ENCODE assay signal across 27 cellular contexts in genomic region chr10:109964318-109964717, GRCh38.
"Had no signal": no experiment of that assay in that cellular context is flagged by ENCODE, and none has a peak within 500 bp of the region (broad histone marks: within the 10 kb centered on the region; RNA-seq: fewer than 3 reads in every experiment).

No MANE protein-coding gene starts in this region.

- H3K4me3 Mint-ChIP-seq: activated CD4-positive, alpha-beta T cell treated with anti-CD3 and anti-CD28 coated beads for 36 hours; activated CD4-positive, alpha-beta T cell treated with anti-CD3 and anti-CD28 coated beads, Interleukin-2, amount 10 ng/mL, durations not matched to agents 7 days and 5 days; activated CD8-positive, alpha-beta T cell treated with anti-CD3 and anti-CD28 coated beads, Interleukin-2, amount 10 ng/mL, durations not matched to agents 7 days and 5 days; activated naive CD4-positive, alpha-beta T cell treated with anti-CD3 and anti-CD28 coated beads, Interleukin-2, amount 50 U/mL, for 24 hours; activated naive CD8-positive, alpha-beta T cell treated with anti-CD3 and anti-CD28 coated beads, Interleukin-2, amount 10 ng/mL, durations not matched to agents 7 days and 5 days; activated T-cell treated with anti-CD3 and anti-CD28 coated beads, Interleukin-2, amount 50 U/mL, for 24 hours had no signal

- FAIRE-seq: astrocyte had no signal

- H3K9me3 ChIP-seq: body of pancreas, breast epithelium, SJCRH30 had no signal

- H3K27ac Mint-ChIP-seq: activated CD4-positive, alpha-beta T cell treated with anti-CD3 and anti-CD28 coated beads for 36 hours; activated CD4-positive, alpha-beta T cell treated with anti-CD3 and anti-CD28 coated beads, Interleukin-2, amount 10 ng/mL, durations not matched to agents 7 days and 5 days; activated CD8-positive, alpha-beta T cell treated with anti-CD3 and anti-CD28 coated beads, Interleukin-2, amount 10 ng/mL, durations not matched to agents 7 days and 5 days; activated naive CD4-positive, alpha-beta T cell treated with anti-CD3 and anti-CD28 coated beads, Interleukin-2, amount 50 U/mL, for 24 hours; activated naive CD8-positive, alpha-beta T cell treated with anti-CD3 and anti-CD28 coated beads, Interleukin-2, amount 10 ng/mL, durations not matched to agents 7 days and 5 days; activated T-cell treated with anti-CD3 and anti-CD28 coated beads, Interleukin-2, amount 50 U/mL, for 24 hours; activated T-helper 2 cell treated with anti-CD3 and anti-CD28 coated beads, Interferon-gamma antibody, Interleukin-2, Interleukin-4, amounts not matched to agents 10 μg/mL and 5 μg/mL and 100 μg/mL, durations not matched to agents 14 hours and 24 hours and 36 hours had no signal

- H3K4me1 Mint-ChIP-seq: activated CD4-positive, alpha-beta T cell treated with anti-CD3 and anti-CD28 coated beads for 36 hours; activated CD4-positive, alpha-beta T cell treated with anti-CD3 and anti-CD28 coated beads, Interleukin-2, amount 10 ng/mL, durations not matched to agents 7 days and 5 days had no signal

- H3K36me3 Mint-ChIP-seq: activated naive CD4-positive, alpha-beta T cell treated with anti-CD3 and anti-CD28 coated beads, Interleukin-2, amount 50 U/mL, for 24 hours; activated naive CD8-positive, alpha-beta T cell treated with anti-CD3 and anti-CD28 coated beads, Interleukin-2, amount 10 ng/mL, durations not matched to agents 7 days and 5 days had no signal

- H3K4me3 ChIP-seq: body of pancreas, breast epithelium, SJCRH30, SK-N-MC had no signal

- DNase-seq: activated CD4-positive, alpha-beta T cell treated with anti-CD3 and anti-CD28 coated beads for 36 hours; activated CD4-positive, alpha-beta T cell treated with anti-CD3 and anti-CD28 coated beads, Interleukin-2, amount 10 ng/mL, durations not matched to agents 7 days and 5 days; activated CD4-positive, alpha-beta T cell treated with anti-CD3 and anti-CD28 coated beads, Interleukin-2, amount 50 U/mL, for 48 hours; activated CD8-positive, alpha-beta T cell treated with anti-CD3 and anti-CD28 coated beads, Interleukin-2, amount 10 ng/mL, durations not matched to agents 7 days and 5 days; activated gamma-delta T cell; activated naive CD4-positive, alpha-beta T cell treated with Interleukin-2 at 50 U/mL for 16 hours; activated naive CD8-positive, alpha-beta T cell treated with anti-CD3 and anti-CD28 coated beads, Interleukin-2, amount 10 ng/mL, durations not matched to agents 7 days and 5 days; activated T-cell treated with anti-CD3 and anti-CD28 coated beads, Interleukin-2, amount 50 U/mL, for 24 hours; body of pancreas; NCI-H1105; NCI-H1417 treated with DMSO at 0.1 percent for 48 hours; NCI-H187 treated with DMSO at 0.1 percent for 48 hours; NCI-H2081; NCI-H2171 treated with DMSO at 0.1 percent for 48 hours; NCI-H2227 treated with DMSO at 0.1 percent for 48 hours; NCI-H524 treated with DMSO at 0.1 percent for 48 hours; SHP77; SJCRH30; T1000; WERI-Rb-1 had no signal

- H3K27ac ChIP-seq: SJCRH30, SK-N-MC, WERI-Rb-1 had no signal

- H3K9me3 Mint-ChIP-seq: activated CD4-positive, alpha-beta T cell treated with anti-CD3 and anti-CD28 coated beads, Interleukin-2, amount 10 ng/mL, durations not matched to agents 7 days and 5 days; activated naive CD4-positive, alpha-beta T cell treated with anti-CD3 and anti-CD28 coated beads, Interleukin-2, amount 50 U/mL, for 24 hours; activated naive CD8-positive, alpha-beta T cell treated with anti-CD3 and anti-CD28 coated beads, Interleukin-2, amount 10 ng/mL, durations not matched to agents 7 days and 5 days; activated T-cell treated with anti-CD3 and anti-CD28 coated beads, Interleukin-2, amount 50 U/mL, for 24 hours; activated T-helper 2 cell treated with anti-CD3 and anti-CD28 coated beads, Interferon-gamma antibody, Interleukin-2, Interleukin-4, amounts not matched to agents 10 μg/mL and 5 μg/mL and 100 μg/mL, durations not matched to agents 14 hours and 24 hours and 36 hours had no signal

- H3K27me3 ChIP-seq: body of pancreas, breast epithelium, SJCRH30 had no signal

- H3K27me3 Mint-ChIP-seq: activated CD4-positive, alpha-beta T cell treated with anti-CD3 and anti-CD28 coated beads for 36 hours; activated CD4-positive, alpha-beta T cell treated with anti-CD3 and anti-CD28 coated beads, Interleukin-2, amount 10 ng/mL, durations not matched to agents 7 days and 5 days; activated naive CD4-positive, alpha-beta T cell treated with anti-CD3 and anti-CD28 coated beads, Interleukin-2, amount 50 U/mL, for 24 hours; activated T-cell treated with anti-CD3 and anti-CD28 coated beads, Interleukin-2, amount 50 U/mL, for 24 hours had no signal

- ATAC-seq: activated CD4-positive, alpha-beta T cell treated with anti-CD3 and anti-CD28 coated beads for 36 hours; activated CD4-positive, CD25-positive, alpha-beta regulatory T cell treated with anti-CD3 and anti-CD28 coated beads, Interleukin-2, amount 50 U/mL, for 24 hours; activated CD8-positive, alpha-beta T cell treated with anti-CD3 and anti-CD28 coated beads, Interleukin-2, amount 10 ng/mL, durations not matched to agents 7 days and 5 days; body of pancreas; Panc1 had no signal

- H3K36me3 ChIP-seq: breast epithelium, SJCRH30, WERI-Rb-1 had no signal
